In the genomic region with DNA sequence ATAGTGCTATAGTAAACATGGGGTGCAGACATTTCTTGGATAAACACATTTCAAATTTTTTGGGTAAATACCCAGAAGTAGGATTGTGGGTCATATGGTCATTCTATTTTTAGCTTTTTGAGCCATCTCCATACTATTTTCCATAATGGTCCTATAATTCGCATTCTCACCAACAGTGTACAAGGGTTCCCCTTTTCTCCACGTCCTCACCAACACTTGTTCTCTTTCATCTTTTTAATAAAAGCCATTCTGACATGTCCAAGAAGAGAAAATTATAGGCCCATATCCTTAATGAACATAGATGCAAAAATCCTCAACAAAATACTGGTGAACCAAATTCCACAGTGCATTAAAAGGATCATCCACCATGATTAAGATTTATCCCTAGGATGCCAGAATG, we compare ENCODE assay signal across 24 cellular contexts.
"Had no signal": no experiment of that assay in that cellular context is flagged by ENCODE, and none has a peak within 500 bp of the region (broad histone marks: within the 10 kb centered on the region; RNA-seq: fewer than 3 reads in every experiment).

No MANE protein-coding gene starts in this region.

- DNase-seq: stimulated activated CD4-positive, alpha-beta T cell treated with anti-CD3 and anti-CD28 coated beads, Interleukin-2, amount 100 ng/mL, for 48 hours; stimulated activated CD4-positive, alpha-beta T cell treated with anti-CD3 and anti-CD28 coated beads, Interleukin-4, amount 100 ng/mL, for 1 hour; stimulated activated CD4-positive, alpha-beta T cell treated with anti-CD3 and anti-CD28 coated beads, Interleukin-4, amount 100 ng/mL, for 24 hours; stimulated activated CD4-positive, alpha-beta T cell treated with anti-CD3 and anti-CD28 coated beads, Interleukin-4, amount 100 ng/mL, for 4 hours; stimulated activated CD8-positive, alpha-beta memory T cell treated with anti-CD3 and anti-CD28 coated beads, Interleukin-4, amount 100 ng/mL, for 48 hours; stimulated activated naive B cell treated with anti-CD40 and anti-IgM and Interleukin-4, amounts not matched to agents 10 μg/mL and 1 μg/mL and 100 μg/mL, for 72 hours; stimulated activated naive CD4-positive, alpha-beta T cell; stimulated activated naive CD4-positive, alpha-beta T cell treated with Interleukin-2 at 50 U/mL for 16 hours; stimulated activated naive CD8-positive, alpha-beta T cell treated with anti-CD3 and anti-CD28 coated beads, Interleukin-15, amount 100 ng/mL, for 72 hours; stimulated activated naive CD8-positive, alpha-beta T cell treated with anti-CD3 and anti-CD28 coated beads, Interleukin-15, Interleukin-2, amounts not matched to agents 100 U/mL and 50 U/mL, for 24 hours; stomach; substantia nigra; testis; thyroid gland; transverse colon; trophoblast cell; upper lobe of left lung; upper lobe of right lung; uterus had no signal

- H3K27ac ChIP-seq: stomach, suprapubic skin, testis, thoracic aorta, thyroid gland, tibial artery, tibial nerve, transverse colon, upper lobe of left lung, upper lobe of right lung, uterus, vagina had no signal

- H3K4me1 ChIP-seq: stomach, suprapubic skin, testis, thyroid gland, tibial nerve, transverse colon, upper lobe of left lung, upper lobe of right lung, vagina had no signal

- H3K36me3 ChIP-seq: stomach, suprapubic skin, thoracic aorta, thyroid gland, tibial artery, tibial nerve, transverse colon, upper lobe of left lung, upper lobe of right lung, uterus, vagina had no signal

- H3K4me3 ChIP-seq: stomach, suprapubic skin, testis, thoracic aorta, thyroid gland, tibial artery, tibial nerve, transverse colon, upper lobe of left lung, upper lobe of right lung, uterus, vagina had no signal

- H3K9me3 ChIP-seq: stomach, suprapubic skin, testis, thoracic aorta, thyroid gland, tibial artery, tibial nerve, transverse colon, upper lobe of left lung, upper lobe of right lung, uterus, vagina had no signal
